ENCODE assay signal across 14 cellular contexts in the genomic region with DNA sequence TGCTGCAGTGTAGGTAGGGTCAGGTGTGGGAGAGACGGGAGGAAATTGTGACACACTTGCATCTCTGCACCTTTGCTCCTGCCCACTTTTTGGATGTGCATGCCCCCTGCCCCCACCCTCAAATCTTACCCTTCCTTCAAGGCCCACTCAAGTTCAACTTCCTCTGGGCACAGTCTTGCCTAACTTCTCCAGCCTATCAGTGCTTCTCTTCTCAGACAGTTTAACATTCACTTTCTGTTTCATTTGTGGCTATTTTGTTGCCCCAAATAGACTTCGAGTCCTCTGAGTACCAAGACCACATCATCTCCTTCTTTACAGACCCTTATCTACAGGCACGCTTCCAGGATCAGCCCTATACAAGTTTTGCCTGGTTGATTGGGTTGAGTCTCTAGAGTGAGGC. TPM values are rescaled to one million over a fixed set of nuclear protein-coding genes. Genes with fewer than 3 reads are reported as not detected.
DNase-seq lines count a peak whose midpoint lies in the region; ATAC-seq and TF ChIP-seq lines count a peak whose summit lies in the region.
"Had no signal": no experiment of that assay in that cellular context is flagged by ENCODE, and none has a peak within 500 bp of the region (broad histone marks: within the 10 kb centered on the region; RNA-seq: fewer than 3 reads in every experiment).

No MANE protein-coding gene starts in this region.

- WGBS in mammary epithelial cell (ENCODE audit: low coverage, missing lambda C conversion rate): 73% methylated on average over 3 of the region's 3 CpGs

- in situ Hi-C loops in mammary epithelial cell (cut with MboI; ENCODE audit: low sequenced_read_pairs in 2 of 2): no loop called here

- H3K4me1 ChIP-seq in mammary epithelial cell (ENCODE audit: insufficient read depth, low read length): peaks cover 6% of the 10 kb centered on the region

- dilution Hi-C loops in mammary epithelial cell (cut with HindIII; ENCODE audit: low sequenced_read_pairs): no loop called here

- no peaks in the 10 kb centered on the region for H4K20me1 ChIP-seq in mammary epithelial cell (ENCODE audit: insufficient read depth, low read length)

- H3K27me3 ChIP-seq in mammary epithelial cell (ENCODE audit: insufficient read depth, low read length): peaks cover 32% of the 10 kb centered on the region

- no peaks in the 10 kb centered on the region for H3K79me2 ChIP-seq in mammary epithelial cell (ENCODE audit: insufficient read depth, low read length)

- no peaks in the 10 kb centered on the region for H3K36me3 ChIP-seq in mammary epithelial cell (ENCODE audit: insufficient read depth, low read length)

- peak; percentile 61 for DNase-seq in GM10266 (ENCODE audit: extremely low spot score)
- DNase-seq in RPMI7951 (ENCODE audit: low read depth): peak; percentile 35
- DNase-seq in mammary epithelial cell: no peak
- no peak for DNase-seq in activated CD4-positive, alpha-beta T cell treated with anti-CD3 and anti-CD28 coated beads, Interleukin-2, amount 50 U/mL, for 48 hours
- no peak for DNase-seq in superior temporal gyrus (ENCODE audit: extremely low spot score)
- DNase-seq: activated CD4-positive, CD25-positive, alpha-beta regulatory T cell treated with anti-CD3 and anti-CD28 coated beads, Interleukin-2, amount 50 U/mL, for 72 hours; aorta; kidney had no signal

- BruUV-seq in mammary epithelial cell (replicated peaks; lab: Mats Ljungman, UMichigan): no TSS peak

- H2AFZ ChIP-seq in mammary epithelial cell (ENCODE audit: low read depth, low read length): no peak overlapping the region
- H2AFZ ChIP-seq: PC-9 had no signal

- H3K4me2 ChIP-seq in mammary epithelial cell (ENCODE audit: insufficient read depth, low read depth, low read length): no peak overlapping the region
- H3K4me2 ChIP-seq: PC-9 had no signal

- H3K9me3 ChIP-seq in mammary epithelial cell (replicated peaks; ENCODE audit: insufficient read depth, low read length): no peaks in the 10 kb centered on the region

- intact Hi-C loops in mammary epithelial cell (cut with micrococcal nuclease): no loop called here

- TF ChIP-seq CTCF in GM10266 (IDR thresholded peaks at IDR 0.05; ENCODE audit: control insufficient read depth, insufficient read depth, low read depth, missing control alignments) (no peak), mammary epithelial cell (conservative IDR thresholded peaks at IDR 0.05 in 1 of 2, IDR thresholded peaks at IDR 0.05 in 1 of 2; ENCODE audit: extremely low read depth in 1 of 2, insufficient read depth in 1 of 2, low read depth in 1 of 2, low read length in 2 of 2) (no peak)

- CTCF ChIA-PET in mammary epithelial cell (lab: Charles Lee; ENCODE audit: low non-redundant PET): no interaction called here

- H3K27ac ChIP-seq in mammary epithelial cell (ENCODE audit: insufficient read depth, low read depth, low read length): no peak overlapping the region
- H3K27ac ChIP-seq: PC-9 had no signal

- H3K4me3 ChIP-seq in mammary epithelial cell (replicated peaks in 1 of 3; ENCODE audit: insufficient read depth in 1 of 3, low read depth in 2 of 3, low read length in 3 of 3): no peak overlapping the region
- H3K4me3 ChIP-seq: PC-9 had no signal

- H3K9ac ChIP-seq in mammary epithelial cell (ENCODE audit: insufficient read depth, low read length): no peak overlapping the region

- ATAC-seq in GM19438 (IDR thresholded peaks at IDR 0.05; ENCODE audit: low read depth, unreplicated experiment) (peak; percentile 73), HG03066 (IDR thresholded peaks at IDR 0.05; ENCODE audit: low read depth, unreplicated experiment) (peak; percentile 68), HG02970 (IDR thresholded peaks at IDR 0.05; ENCODE audit: low FRiP score, unreplicated experiment) (no peak)

RNA-seq across cellular contexts. Expression of gene ST8SIA5, which starts 2.7 kb away (rescaled TPM):
- 11.8 and 12.6 TPM in 2 replicates for total RNA-seq in RPMI7951 (2014; rRNA removed; shearing (Covaris generic))
- total RNA-seq in mammary epithelial cell: not detected
- 0.01 TPM for polyA plus RNA-seq in mammary epithelial cell
- 6.6 TPM for polyA minus RNA-seq in mammary epithelial cell
- total RNA-seq: epithelial cell of proximal tubule, PC-9 had no signal
- polyA plus RNA-seq: BJ had no signal

Comparison
In these comparisons a context has a peak if more than half of its experiments do, and no peak if none do; other contexts are left out.
1. DNase-seq: peak in GM10266 (single experiment) and RPMI7951 (single experiment); none in mammary epithelial cell (single experiment), activated CD4-positive, alpha-beta T cell treated with anti-CD3 and anti-CD28 coated beads, Interleukin-2, amount 50 U/mL, for 48 hours (0 of 2) and superior temporal gyrus (single experiment).
2. RNA of gene ST8SIA5, which starts 2.7 kb away (total RNA-seq): 11.8 to 12.6 TPM in RPMI7951; not detected in mammary epithelial cell; every median in the first group is over 10 times any median in the second.